Comparison of ENCODE assay signal across 8 cellular contexts in genomic region chr2:181953773-181954537, GRCh38. TPM values are rescaled to one million over a fixed set of nuclear protein-coding genes. Genes with fewer than 3 reads are reported as not detected.
DNase-seq lines count a peak whose midpoint lies in the region; ATAC-seq and TF ChIP-seq lines count a peak whose summit lies in the region.

No MANE protein-coding gene starts in this region.

- peak overlapping the region in 2 of 4 experiments; percentile 23 to 40 for H3K4me3 ChIP-seq in fibroblast of lung (replicated peaks in 1 of 4; ENCODE audit: control extremely low read depth in 1 of 4, insufficient read depth in 1 of 4, low read depth in 3 of 4, low read length in 4 of 4)
- H3K4me3 ChIP-seq in testis = peak overlapping the region; percentile 19 to 43

- H3K4me1 Mint-ChIP-seq in neural crest cell = peaks cover 16% of the 10 kb centered on the region

- peak overlapping the region; percentile 40 for H3K4me2 ChIP-seq in fibroblast of lung (ENCODE audit: extremely low read depth, insufficient read depth, low read length)

- DNase-seq in NOMO-1 treated with dmso at 0.1 percent for 144 hours (lab: John Stamatoyannopoulos, UW; ENCODE audit: unreplicated experiment) (peak; percentile 33), activated T-cell treated with anti-CD3 and anti-CD28 coated beads for 48 hours (ENCODE audit: low read depth) (peak; percentile 33), fibroblast of lung (ENCODE audit: low read depth in 2 of 2) (peak; percentile 66 to 75), neural crest cell (ENCODE audit: low read depth, low spot score) (peak; percentile 75), testis (peak; percentile 80), NCI-H1436 (lab: John Stamatoyannopoulos, UW) (no peak)

- 3 to 12% methylated on average over 19 of the region's 19 CpGs for WGBS in testis, 2 donors

- peak; percentile 75 for ATAC-seq in HG02678 (IDR thresholded peaks at IDR 0.05; ENCODE audit: unreplicated experiment)

- H3K27ac Mint-ChIP-seq in neural crest cell (ENCODE audit: unreplicated experiment) = no peak overlapping the region

- peak overlapping the region; percentile 40 for H3K4me3 Mint-ChIP-seq in neural crest cell

- H3K9ac ChIP-seq in fibroblast of lung (ENCODE audit: insufficient read depth, low read length) = no peak overlapping the region

- intact Hi-C loops in testis (cut with DNase I; ENCODE audit: low total_unique reads) = no loop called here

- H2AFZ ChIP-seq in fibroblast of lung (ENCODE audit: low read length) = peak overlapping the region; percentile 2

- H3K79me2 ChIP-seq in fibroblast of lung (ENCODE audit: control insufficient read depth, insufficient read depth, low read length) = no peaks in the 10 kb centered on the region

- H3K27ac ChIP-seq in fibroblast of lung (ENCODE audit: insufficient read depth, low read length) (peak overlapping the region; percentile 1), testis (no peak overlapping the region)

- no peak for TF ChIP-seq POLR2A in testis (IDR thresholded peaks at IDR 0.05)

- H3K36me3 ChIP-seq in fibroblast of lung (ENCODE audit: control insufficient read depth, insufficient read depth, low read length) (no peaks in the 10 kb centered on the region), testis (ENCODE audit: low read depth, missing control alignments) (no peaks in the 10 kb centered on the region)

- TF ChIP-seq CTCF in GM12872 (IDR thresholded peaks at IDR 0.05; ENCODE audit: insufficient read depth, low read depth, low read length) = peak; percentile 77
- TF ChIP-seq CTCF in fibroblast of lung (conservative IDR thresholded peaks at IDR 0.05 in 1 of 2, IDR thresholded peaks at IDR 0.05 in 1 of 2; ENCODE audit: low read depth in 1 of 2, low read length in 2 of 2) = peak; percentile 67 to 70
- TF ChIP-seq CTCF in neural crest cell (conservative IDR thresholded peaks at IDR 0.05) = peak; percentile 71
- TF ChIP-seq CTCF in testis (IDR thresholded peaks at IDR 0.05) = peak; percentile 15 to 83 (median 67)

- no peaks in the 10 kb centered on the region for H3K27me3 Mint-ChIP-seq in neural crest cell (ENCODE audit: low read depth)

- no peaks in the 10 kb centered on the region for H4K20me1 ChIP-seq in fibroblast of lung (ENCODE audit: control insufficient read depth, extremely low read depth, insufficient read depth, low read length)

- H3K36me3 Mint-ChIP-seq in neural crest cell (ENCODE audit: low read depth) = no peaks in the 10 kb centered on the region

- H3K4me1 ChIP-seq in fibroblast of lung (ENCODE audit: control insufficient read depth, extremely low read depth, insufficient read depth, low read length) (peaks cover 14% of the 10 kb centered on the region), testis (peaks cover 4% of the 10 kb centered on the region)

- H3K27me3 ChIP-seq in fibroblast of lung (ENCODE audit: control insufficient read depth, insufficient read depth, low read length) (no peaks in the 10 kb centered on the region), testis (no peaks in the 10 kb centered on the region)

- peaks cover 2% of the 10 kb centered on the region for H3K9me3 Mint-ChIP-seq in neural crest cell

- H3K9me3 ChIP-seq in fibroblast of lung (ENCODE audit: control insufficient read depth, insufficient read depth, low read depth, low read length) = no peaks in the 10 kb centered on the region
- H3K9me3 ChIP-seq in testis = no peaks in the 10 kb centered on the region

RNA-seq across cellular contexts. Expression of gene PPP1R1C, which starts 31.7 kb away (rescaled TPM):
- total RNA-seq in fibroblast of lung = 0.50 and 0.77 TPM in 2 replicates
- 0.57 and 0.70 TPM in 2 replicates for polyA plus RNA-seq in fibroblast of lung
- polyA plus RNA-seq in fibroblast of lung (2012) = 0.60 and 0.92 TPM in 2 replicates
- polyA minus RNA-seq in fibroblast of lung (ENCODE audit: low replicate concordance) = not detected in 2 replicates
- 1.7 and 2.2 TPM in 2 replicates for total RNA-seq in neural crest cell
- 10 to 100 TPM; 16.4 to 26.2 TPM for total RNA-seq in testis
- polyA plus RNA-seq in testis (ENCODE audit: insufficient read depth, low read depth, low replicate concordance) = 98.9 TPM
